11 cellular contexts compared by ENCODE assay signal in genomic region chr2:241035142-241035817, GRCh38. TPM values are rescaled to one million over a fixed set of nuclear protein-coding genes. Genes with fewer than 3 reads are reported as not detected.
A peak's percentile ranks its signal among the peaks of the same experiment; 100 is the strongest.
DNase-seq lines count a peak whose midpoint lies in the region; ATAC-seq and TF ChIP-seq lines count a peak whose summit lies in the region.
"Had no signal": no experiment of that assay in that cellular context is flagged by ENCODE, and none has a peak within 500 bp of the region (broad histone marks: within the 10 kb centered on the region; RNA-seq: fewer than 3 reads in every experiment).

No MANE protein-coding gene starts in this region.

- no peaks in the 10 kb centered on the region for H3K9me3 Mint-ChIP-seq in activated T-helper 1 cell treated with anti-CD3 and anti-CD28 coated beads, Interleukin-12 subunit alpha, Interleukin-12 subunit beta, Interleukin-2, Interleukin-4 antibody, amounts not matched to agents 30 ng/mL and 10 ng/mL and 1 ng/mL, durations not matched to agents 14 hours and 24 hours and 36 hours
- no peaks in the 10 kb centered on the region for H3K9me3 Mint-ChIP-seq in T-cell

- POLR2A ChIA-PET in T-cell (lab: Charles Lee) (no interaction called here), RWPE1 (lab: Yijun Ruan, JAX; ENCODE audit: low non-redundant PET) (no interaction called here)

- intact Hi-C loops in activated T-helper 1 cell treated with anti-CD3 and anti-CD28 coated beads, Interleukin-12 subunit alpha, Interleukin-12 subunit beta, Interleukin-2, Interleukin-4 antibody, amounts not matched to agents 30 ng/mL and 10 ng/mL and 1 ng/mL, durations not matched to agents 14 hours and 24 hours and 36 hours (cut with micrococcal nuclease) = no loop called here

- CTCF ChIA-PET in T-cell (lab: Charles Lee) = no interaction called here
- CTCF ChIA-PET in RWPE1 (lab: Yijun Ruan, JAX) = no interaction called here

- no peak overlapping the region for H3K27ac Mint-ChIP-seq in activated T-helper 1 cell treated with anti-CD3 and anti-CD28 coated beads, Interleukin-12 subunit alpha, Interleukin-12 subunit beta, Interleukin-2, Interleukin-4 antibody, amounts not matched to agents 30 ng/mL and 10 ng/mL and 1 ng/mL, durations not matched to agents 14 hours and 24 hours and 36 hours
- H3K27ac Mint-ChIP-seq in T-cell = peak overlapping the region in 1 of 2 donors; percentile 48

- no peak overlapping the region for H3K4me3 Mint-ChIP-seq in activated T-helper 1 cell treated with anti-CD3 and anti-CD28 coated beads, Interleukin-12 subunit alpha, Interleukin-12 subunit beta, Interleukin-2, Interleukin-4 antibody, amounts not matched to agents 30 ng/mL and 10 ng/mL and 1 ng/mL, durations not matched to agents 14 hours and 24 hours and 36 hours
- peak overlapping the region; percentile 36 to 72 (median 53) for H3K4me3 Mint-ChIP-seq in T-cell

- peaks cover 13% of the 10 kb centered on the region for H3K4me1 Mint-ChIP-seq in activated T-helper 1 cell treated with anti-CD3 and anti-CD28 coated beads, Interleukin-12 subunit alpha, Interleukin-12 subunit beta, Interleukin-2, Interleukin-4 antibody, amounts not matched to agents 30 ng/mL and 10 ng/mL and 1 ng/mL, durations not matched to agents 14 hours and 24 hours and 36 hours (ENCODE audit: low read depth)
- peaks cover 6 to 27% (median 20%) of the 10 kb centered on the region in 3 donors for H3K4me1 Mint-ChIP-seq in T-cell

- no peak for TF ChIP-seq CTCF in RWPE1 (conservative IDR thresholded peaks at IDR 0.05; ENCODE audit: low read depth)

- peak in 1 of 4 experiments; percentile 3 for ATAC-seq in T-cell (replicated peaks in 1 of 4)

- no peak overlapping the region for H3K27ac ChIP-seq in RWPE1

- no peaks in the 10 kb centered on the region for H3K27me3 Mint-ChIP-seq in activated T-helper 1 cell treated with anti-CD3 and anti-CD28 coated beads, Interleukin-12 subunit alpha, Interleukin-12 subunit beta, Interleukin-2, Interleukin-4 antibody, amounts not matched to agents 30 ng/mL and 10 ng/mL and 1 ng/mL, durations not matched to agents 14 hours and 24 hours and 36 hours (ENCODE audit: insufficient read depth)
- no peaks in the 10 kb centered on the region for H3K27me3 Mint-ChIP-seq in T-cell

- H3K36me3 Mint-ChIP-seq in activated T-helper 1 cell treated with anti-CD3 and anti-CD28 coated beads, Interleukin-12 subunit alpha, Interleukin-12 subunit beta, Interleukin-2, Interleukin-4 antibody, amounts not matched to agents 30 ng/mL and 10 ng/mL and 1 ng/mL, durations not matched to agents 14 hours and 24 hours and 36 hours (ENCODE audit: low read depth) = no peaks in the 10 kb centered on the region
- H3K36me3 Mint-ChIP-seq in T-cell = peaks cover under 1% of the 10 kb centered on the region

- DNase-seq in activated T-helper 1 cell treated with Interleukin-2 at 50 U/mL for 16 hours (ENCODE audit: low read depth) (peak; percentile 55), T-cell (peak in 22 of 34 experiments; percentile 13 to 81 (median 54)), putamen (ENCODE audit: low spot score) (peak; percentile 10), RWPE1 (ENCODE audit: low spot score) (no peak), C1 segment of cervical spinal cord (lab: John Stamatoyannopoulos, UW) (no peak), AG20443 (ENCODE audit: low spot score) (no peak)
- DNase-seq in activated T-helper 1 cell treated with anti-CD3 and anti-CD28 coated beads, Interleukin-12 subunit alpha, Interleukin-12 subunit beta, Interleukin-2, Interleukin-4 antibody, amounts not matched to agents 30 ng/mL and 10 ng/mL and 1 ng/mL, durations not matched to agents 14 hours and 24 hours and 36 hours (ENCODE audit: low spot score) = no peak
- peak; percentile 46 for DNase-seq in effector CD4-positive, alpha-beta T cell
- DNase-seq: ACHN, Kasumi-1, NCI-H2227 treated with DMSO at 0.1 percent for 48 hours had no signal

RNA-seq across cellular contexts. Expression of gene SNED1, which starts 36.9 kb away (rescaled TPM):
- 1.6 and 2.5 TPM in 2 replicates for total RNA-seq in activated T-helper 1 cell treated with anti-CD3 and anti-CD28 coated beads, Interleukin-12 subunit alpha, Interleukin-12 subunit beta, Interleukin-2, Interleukin-4 antibody, amounts not matched to agents 30 ng/mL and 10 ng/mL and 1 ng/mL, durations not matched to agents 14 hours and 24 hours and 36 hours
- total RNA-seq in T-cell = 10 to 100 TPM; 37.7 to 82.5 (median 69.4) TPM

Comparison
In these comparisons a context has a peak if more than half of its experiments do, and no peak if none do; other contexts are left out.
1. DNase-seq: peak in activated T-helper 1 cell treated with Interleukin-2 at 50 U/mL for 16 hours (single experiment), T-cell (22 of 34), effector CD4-positive, alpha-beta T cell (single experiment) and putamen (single experiment); none in activated T-helper 1 cell treated with anti-CD3 and anti-CD28 coated beads, Interleukin-12 subunit alpha, Interleukin-12 subunit beta, Interleukin-2, Interleukin-4 antibody, amounts not matched to agents 30 ng/mL and 10 ng/mL and 1 ng/mL, durations not matched to agents 14 hours and 24 hours and 36 hours (single experiment), RWPE1 (single experiment), C1 segment of cervical spinal cord (0 of 14) and AG20443 (single experiment).
2. RNA of gene SNED1, which starts 36.9 kb away (total RNA-seq): 37.7 to 82.5 TPM in T-cell; 1.6 to 2.5 TPM in activated T-helper 1 cell treated with anti-CD3 and anti-CD28 coated beads, Interleukin-12 subunit alpha, Interleukin-12 subunit beta, Interleukin-2, Interleukin-4 antibody, amounts not matched to agents 30 ng/mL and 10 ng/mL and 1 ng/mL, durations not matched to agents 14 hours and 24 hours and 36 hours; every median in the first group is over 10 times any median in the second.